Comparison of ENCODE assay signal across 8 cellular contexts in genomic region chr2:43225788-43226557, GRCh38. TPM values are rescaled to one million over a fixed set of nuclear protein-coding genes. Genes with fewer than 3 reads are reported as not detected.
DNase-seq lines count a peak whose midpoint lies in the region; ATAC-seq and TF ChIP-seq lines count a peak whose summit lies in the region.

No MANE protein-coding gene starts in this region.

- H3K27me3 ChIP-seq in PC-9 (ENCODE audit: insufficient read depth, low read depth) (no peaks in the 10 kb centered on the region), neuron (ENCODE audit: insufficient read depth, low read length) (no peaks in the 10 kb centered on the region)

- CTCF ChIA-PET in PC-9 (lab: Charles Lee), result interaction anchor here (1.3 to 1.4 kb wide), 2 partner anchors 58 to 259 kb away, joined by 4 to 9 read pairs; no protein-coding TSS in a partner anchor

- peak overlapping the region; percentile 92 for H3K27ac ChIP-seq in PC-9

- H3K9me2 ChIP-seq in PC-9 (ENCODE audit: insufficient read depth), result no peaks in the 10 kb centered on the region

- H3K79me2 ChIP-seq in PC-9 (ENCODE audit: low read depth), result peaks cover 71% of the 10 kb centered on the region

- DNase-seq in AG08395 (ENCODE audit: low spot score) (peak; percentile 46), PC-9 (peak in 1 of 2 experiments; percentile 71), foreskin fibroblast (peak; percentile 57 to 85), superior temporal gyrus (ENCODE audit: extremely low spot score) (peak; percentile 42)
- peak; percentile 89 for DNase-seq in activated effector memory CD4-positive, alpha-beta T cell treated with anti-CD3 and anti-CD28 coated beads, Interleukin-2, amount 50 U/mL, for 16 hours

- H4K20me1 ChIP-seq in PC-9 (ENCODE audit: insufficient read depth), result 0 out of 2 replicates have a peak, but pooled peaks cover 9% of the 10 kb centered on the region

- peak overlapping the region; percentile 99 for H3K4me2 ChIP-seq in PC-9

- peak overlapping the region; percentile 72 for H3K4me3 ChIP-seq in PC-9
- peak overlapping the region; percentile 87 to 92 for H3K4me3 ChIP-seq in foreskin fibroblast (ENCODE audit: low read depth in 1 of 2, low read length in 2 of 2)
- H3K4me3 ChIP-seq in neuron (ENCODE audit: low read length), result peak overlapping the region; percentile 79

- ATAC-seq in GM18858 (IDR thresholded peaks at IDR 0.05; ENCODE audit: unreplicated experiment) (peak; percentile 27), HG03095 (IDR thresholded peaks at IDR 0.05; ENCODE audit: unreplicated experiment) (peak; percentile 33)

- H3K4me1 ChIP-seq in PC-9 (replicated peaks; ENCODE audit: insufficient read depth) (peaks cover 39% of the 10 kb centered on the region), neuron (ENCODE audit: insufficient read depth, low read length) (peaks cover 38% of the 10 kb centered on the region)

- H2AFZ ChIP-seq in PC-9 (no peak overlapping the region; the same call in 1 of the 2 replicates), neuron (ENCODE audit: low read depth, low read length) (no peak overlapping the region)

- intact Hi-C loops in PC-9 (cut with micrococcal nuclease; ENCODE audit: unreplicated experiment), result loop anchor here (1.0 to 5.0 kb wide), 7 partner anchors 47 to 241 kb away; no protein-coding TSS in a partner anchor

- H3K36me3 ChIP-seq in PC-9 (ENCODE audit: low read depth) (peaks cover 19% of the 10 kb centered on the region), neuron (ENCODE audit: insufficient read depth, low read length) (peaks cover 28% of the 10 kb centered on the region)

- TF ChIP-seq CTCF in PC-9 (conservative IDR thresholded peaks at IDR 0.05) (no peak), foreskin fibroblast (IDR thresholded peaks at IDR 0.05; ENCODE audit: low read depth, low read length) (no peak)

- BruUV-seq in PC-9 (replicated peaks; lab: Mats Ljungman, UMichigan), result no TSS peak

- POLR2A ChIA-PET in PC-9 (lab: Charles Lee; ENCODE audit: unreplicated experiment), result interaction anchor here (0.6 to 1.2 kb wide), 10 partner anchors 46 to 775 kb away, joined by 3 to 19 read pairs (median 4); no protein-coding TSS in a partner anchor

- no peaks in the 10 kb centered on the region for H3K9me3 ChIP-seq in PC-9 (ENCODE audit: insufficient read depth, low read depth)
- no peaks in the 10 kb centered on the region for H3K9me3 ChIP-seq in neuron (ENCODE audit: low read length)

- H3F3A ChIP-seq in PC-9 (ENCODE audit: insufficient read depth, low read depth), result peaks cover 64% of the 10 kb centered on the region

RNA-seq across cellular contexts. Expression of gene ZFP36L2, which starts 0.4 kb away (rescaled TPM):
- total RNA-seq in PC-9 (2021), result 31.3 and 34.3 TPM in 2 replicates
